17 cellular contexts compared by ENCODE assay signal in the genomic region with DNA sequence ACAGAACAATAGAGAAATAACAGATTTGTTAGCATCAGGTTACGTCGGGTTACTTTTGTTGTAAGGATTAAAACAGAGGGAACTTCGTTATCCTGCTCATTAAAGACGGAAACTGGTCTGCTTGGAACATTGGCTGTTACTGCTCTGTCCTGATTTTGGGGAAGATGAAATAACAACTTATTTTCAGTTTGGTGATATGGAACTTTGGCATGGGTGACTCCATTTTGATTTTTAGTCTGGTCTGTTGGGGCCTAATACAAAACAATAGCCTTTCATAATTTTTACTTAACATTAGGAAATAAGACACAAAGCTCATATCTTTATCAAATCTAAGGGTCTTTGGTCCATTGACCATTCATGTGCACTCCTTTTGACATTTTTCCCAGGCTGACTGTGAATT.
A peak's percentile ranks its signal among the peaks of the same experiment; 100 is the strongest.
DNase-seq lines count a peak whose midpoint lies in the region; ATAC-seq and TF ChIP-seq lines count a peak whose summit lies in the region.
"Had no signal": no experiment of that assay in that cellular context is flagged by ENCODE, and none has a peak within 500 bp of the region (broad histone marks: within the 10 kb centered on the region; RNA-seq: fewer than 3 reads in every experiment).

No MANE protein-coding gene starts in this region.

- no peak overlapping the region for H3K4me3 Mint-ChIP-seq in glutamatergic neuron (ENCODE audit: unreplicated experiment)
- H3K4me3 Mint-ChIP-seq: activated T-cell treated with anti-CD3 and anti-CD28 coated beads, Interleukin-2, amount 50 U/mL, for 24 hours; CD4-positive, alpha-beta memory T cell; nephron had no signal

- BruUV-seq in mammary epithelial cell (replicated peaks; lab: Mats Ljungman, UMichigan), result no TSS peak

- H3K27ac ChIP-seq in GM23248 (peak overlapping the region; percentile 60), OCI-LY3 (ENCODE audit: low read length) (no peak overlapping the region), mammary epithelial cell (ENCODE audit: insufficient read depth, low read depth, low read length) (peak overlapping the region; percentile 99), smooth muscle cell (ENCODE audit: low read depth) (peak overlapping the region; percentile 88)
- H3K27ac ChIP-seq: suprapubic skin, vagina had no signal

- H3K36me3 ChIP-seq in GM23248 (ENCODE audit: low read depth), result no peaks in the 10 kb centered on the region
- peaks cover 5% of the 10 kb centered on the region for H3K36me3 ChIP-seq in OCI-LY3 (replicated peaks; ENCODE audit: low read depth, low read length)
- no peaks in the 10 kb centered on the region for H3K36me3 ChIP-seq in mammary epithelial cell (ENCODE audit: insufficient read depth, low read length)
- no peaks in the 10 kb centered on the region for H3K36me3 ChIP-seq in smooth muscle cell (ENCODE audit: low read depth)
- H3K36me3 ChIP-seq: right lobe of liver, suprapubic skin, vagina had no signal

- no peaks in the 10 kb centered on the region for H3K9me2 ChIP-seq in GM23248 (ENCODE audit: insufficient read depth)

- H3K79me2 ChIP-seq in GM23248 (ENCODE audit: insufficient read depth) (no peaks in the 10 kb centered on the region), OCI-LY3 (ENCODE audit: low read length) (no peaks in the 10 kb centered on the region), mammary epithelial cell (ENCODE audit: insufficient read depth, low read length) (no peaks in the 10 kb centered on the region), smooth muscle cell (ENCODE audit: low read depth) (no peaks in the 10 kb centered on the region)

- peak overlapping the region; percentile 55 for H3K4me2 ChIP-seq in GM23248 (ENCODE audit: unreplicated experiment)
- H3K4me2 ChIP-seq in OCI-LY3 (ENCODE audit: low read length), result peak overlapping the region; percentile 60; the same call in 1 of the 2 replicates
- H3K4me2 ChIP-seq in mammary epithelial cell (ENCODE audit: insufficient read depth, low read depth, low read length), result no peak overlapping the region
- H3K4me2 ChIP-seq in smooth muscle cell, result peak overlapping the region; percentile 57

- dilution Hi-C loops in mammary epithelial cell (cut with HindIII; ENCODE audit: low sequenced_read_pairs), result no loop called here

- H3K4me3 ChIP-seq in GM23248 (0 out of 2 replicates have a peak overlapping the region, but pooled peaks have one; percentile 29), OCI-LY3 (ENCODE audit: low read length) (no peak overlapping the region), mammary epithelial cell (replicated peaks in 1 of 3; ENCODE audit: insufficient read depth in 1 of 3, low read depth in 2 of 3, low read length in 3 of 3) (no peak overlapping the region), smooth muscle cell (no peak overlapping the region)
- H3K4me3 ChIP-seq: right lobe of liver, suprapubic skin, vagina had no signal

- H3K4me1 Mint-ChIP-seq in glutamatergic neuron (ENCODE audit: low read depth, unreplicated experiment), result no peaks in the 10 kb centered on the region
- H3K4me1 Mint-ChIP-seq: nephron had no signal

- H3K27ac Mint-ChIP-seq in glutamatergic neuron (ENCODE audit: unreplicated experiment), result no peak overlapping the region
- H3K27ac Mint-ChIP-seq: CD4-positive, alpha-beta memory T cell; nephron had no signal

- no peak for DNase-seq in GM23248
- no peak for DNase-seq in mammary epithelial cell
- no peak for DNase-seq in smooth muscle cell (lab: John Stamatoyannopoulos, UW; ENCODE audit: unreplicated experiment)
- no peak for DNase-seq in glutamatergic neuron
- DNase-seq in T-helper 9 cell, result no peak
- DNase-seq: dermis blood vessel endothelial cell, left colon, NCI-H1105 treated with DMSO at 0.1 percent for 48 hours, NCI-H510A had no signal

- no peaks in the 10 kb centered on the region for H3K36me3 Mint-ChIP-seq in glutamatergic neuron (ENCODE audit: unreplicated experiment)
- H3K36me3 Mint-ChIP-seq: CD4-positive, alpha-beta memory T cell had no signal

- 0 out of 2 replicates have a peak overlapping the region, but pooled peaks have one; percentile 30 for H3K9ac ChIP-seq in GM23248
- peak overlapping the region; percentile 32; the same call in 1 of the 2 replicates for H3K9ac ChIP-seq in OCI-LY3 (ENCODE audit: low read length)
- peak overlapping the region; percentile 45 for H3K9ac ChIP-seq in mammary epithelial cell (ENCODE audit: insufficient read depth, low read length)
- peak overlapping the region; percentile 53 for H3K9ac ChIP-seq in smooth muscle cell (ENCODE audit: low read depth)

- in situ Hi-C loops in GM23248 (cut with MboI) (no loop called here), mammary epithelial cell (cut with MboI; ENCODE audit: low sequenced_read_pairs in 2 of 2) (no loop called here)

- H3K27me3 ChIP-seq in GM23248 (replicated peaks; ENCODE audit: insufficient read depth) (no peaks in the 10 kb centered on the region), OCI-LY3 (ENCODE audit: low read depth, low read length) (no peaks in the 10 kb centered on the region), mammary epithelial cell (ENCODE audit: insufficient read depth, low read length) (no peaks in the 10 kb centered on the region), smooth muscle cell (ENCODE audit: low read depth) (no peaks in the 10 kb centered on the region)
- H3K27me3 ChIP-seq: right lobe of liver, suprapubic skin, vagina had no signal

- peaks cover 35% of the 10 kb centered on the region for H3F3A ChIP-seq in GM23248 (ENCODE audit: insufficient read depth)
- peaks cover 12% of the 10 kb centered on the region for H3F3A ChIP-seq in smooth muscle cell (ENCODE audit: low read depth)

- intact Hi-C loops in mammary epithelial cell (cut with micrococcal nuclease), result no loop called here

- WGBS in GM23248 (ENCODE audit: low coverage in 1 of 2, low lambda C conversion rate in 2 of 2, missing lambda C conversion rate in 2 of 2), 2 experiments, result 96 to 100% methylated on average over 4 of the region's 4 CpGs
- 96% methylated on average over 4 of the region's 4 CpGs for WGBS in mammary epithelial cell (ENCODE audit: low coverage, missing lambda C conversion rate)
- 94% methylated on average over 4 of the region's 4 CpGs for WGBS in smooth muscle cell (ENCODE audit: low lambda C conversion rate)

- peak overlapping the region; percentile 37 for H2AFZ ChIP-seq in GM23248
- 0 out of 2 replicates have a peak overlapping the region, but pooled peaks have one; percentile 76 for H2AFZ ChIP-seq in OCI-LY3 (ENCODE audit: low read depth, low read length)
- no peak overlapping the region for H2AFZ ChIP-seq in mammary epithelial cell (ENCODE audit: low read depth, low read length)
- H2AFZ ChIP-seq in smooth muscle cell (ENCODE audit: low read depth), result peak overlapping the region; percentile 11

- H3K4me1 ChIP-seq in GM23248 (ENCODE audit: insufficient read depth) (peaks cover 38% of the 10 kb centered on the region), OCI-LY3 (ENCODE audit: low read length) (peaks cover 48% of the 10 kb centered on the region), mammary epithelial cell (ENCODE audit: insufficient read depth, low read length) (peaks cover 32% of the 10 kb centered on the region), smooth muscle cell (ENCODE audit: low read depth) (peaks cover 12% of the 10 kb centered on the region)
- H3K4me1 ChIP-seq: suprapubic skin, vagina had no signal

- TF ChIP-seq CTCF in OCI-LY3 (IDR thresholded peaks at IDR 0.05; ENCODE audit: low read depth, low read length) (no peak), mammary epithelial cell (conservative IDR thresholded peaks at IDR 0.05 in 1 of 2, IDR thresholded peaks at IDR 0.05 in 1 of 2; ENCODE audit: extremely low read depth in 1 of 2, insufficient read depth in 1 of 2, low read depth in 1 of 2, low read length in 2 of 2) (no peak), smooth muscle cell (IDR thresholded peaks at IDR 0.05; ENCODE audit: borderline replicate concordance, insufficient read depth, poor library complexity, severe bottlenecking) (no peak), glutamatergic neuron (IDR thresholded peaks at IDR 0.05; ENCODE audit: partially characterized antibody, unreplicated experiment) (no peak)

- H3K9me3 ChIP-seq in GM23248 (ENCODE audit: low read depth), result no peaks in the 10 kb centered on the region
- no peaks in the 10 kb centered on the region for H3K9me3 ChIP-seq in OCI-LY3 (ENCODE audit: insufficient read depth, low read length)
- peaks cover 1% of the 10 kb centered on the region for H3K9me3 ChIP-seq in mammary epithelial cell (replicated peaks; ENCODE audit: insufficient read depth, low read length)
- H3K9me3 ChIP-seq in smooth muscle cell (replicated peaks; ENCODE audit: low read depth), result no peaks in the 10 kb centered on the region
- H3K9me3 ChIP-seq: right lobe of liver, suprapubic skin, vagina had no signal

- H3K27me3 Mint-ChIP-seq in glutamatergic neuron (ENCODE audit: unreplicated experiment), result no peaks in the 10 kb centered on the region
- H3K27me3 Mint-ChIP-seq: activated T-cell treated with anti-CD3 and anti-CD28 coated beads, Interleukin-2, amount 50 U/mL, for 24 hours; CD4-positive, alpha-beta memory T cell had no signal

- H3K9me3 Mint-ChIP-seq in glutamatergic neuron (ENCODE audit: unreplicated experiment), result no peaks in the 10 kb centered on the region
- H3K9me3 Mint-ChIP-seq: activated T-cell treated with anti-CD3 and anti-CD28 coated beads, Interleukin-2, amount 50 U/mL, for 24 hours had no signal

- H4K20me1 ChIP-seq in GM23248 (ENCODE audit: insufficient read depth) (no peaks in the 10 kb centered on the region), OCI-LY3 (ENCODE audit: insufficient read depth, low read length) (no peaks in the 10 kb centered on the region), mammary epithelial cell (ENCODE audit: insufficient read depth, low read length) (no peaks in the 10 kb centered on the region), smooth muscle cell (ENCODE audit: low read depth) (no peaks in the 10 kb centered on the region)

- no peak for ATAC-seq in HG03108 (IDR thresholded peaks at IDR 0.05; ENCODE audit: unreplicated experiment)
- ATAC-seq: left colon had no signal

- CTCF ChIA-PET in mammary epithelial cell (lab: Charles Lee; ENCODE audit: low non-redundant PET), result no interaction called here
